29 cellular contexts compared by ENCODE assay signal in the genomic region with DNA sequence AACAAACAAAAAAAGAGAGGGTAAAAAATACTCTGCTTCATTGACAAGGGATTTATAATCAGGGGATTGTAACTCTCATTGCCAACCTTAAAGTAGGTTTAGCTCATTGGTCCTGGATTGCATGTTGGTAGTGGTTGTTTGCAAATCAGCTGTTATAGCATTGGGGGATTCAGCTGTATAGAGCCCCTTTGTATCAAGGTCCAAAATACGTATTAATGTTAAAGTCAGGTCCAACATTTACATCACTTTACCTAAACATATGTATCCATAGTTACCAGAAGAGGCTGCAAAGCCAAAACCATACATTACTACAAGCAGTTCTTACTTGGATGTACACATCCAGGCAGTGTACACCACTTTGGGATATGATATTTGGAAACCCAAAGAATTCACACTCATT.
"Had no signal": no experiment of that assay in that cellular context is flagged by ENCODE, and none has a peak within 500 bp of the region (broad histone marks: within the 10 kb centered on the region; RNA-seq: fewer than 3 reads in every experiment).

No MANE protein-coding gene starts in this region.

- DNase-seq: stimulated activated CD4-positive, alpha-beta T cell treated with anti-CD3 and anti-CD28 coated beads, Interleukin-2, amount 100 ng/mL, for 48 hours; stimulated activated CD4-positive, alpha-beta T cell treated with anti-CD3 and anti-CD28 coated beads, Interleukin-4, amount 100 ng/mL, for 1 hour; stimulated activated CD4-positive, alpha-beta T cell treated with anti-CD3 and anti-CD28 coated beads, Interleukin-4, amount 100 ng/mL, for 24 hours; stimulated activated CD4-positive, alpha-beta T cell treated with anti-CD3 and anti-CD28 coated beads, Interleukin-4, amount 100 ng/mL, for 4 hours; stimulated activated CD8-positive, alpha-beta memory T cell treated with anti-CD3 and anti-CD28 coated beads, Interleukin-4, amount 100 ng/mL, for 48 hours; stimulated activated naive B cell treated with anti-CD40 and anti-IgM and Interleukin-4, amounts not matched to agents 10 μg/mL and 1 μg/mL and 100 μg/mL, for 72 hours; stimulated activated naive CD4-positive, alpha-beta T cell; stimulated activated naive CD4-positive, alpha-beta T cell treated with Interleukin-2 at 50 U/mL for 16 hours; stimulated activated naive CD8-positive, alpha-beta T cell treated with anti-CD3 and anti-CD28 coated beads, Interleukin-15, amount 100 ng/mL, for 72 hours; stimulated activated naive CD8-positive, alpha-beta T cell treated with anti-CD3 and anti-CD28 coated beads, Interleukin-15, Interleukin-2, amounts not matched to agents 100 U/mL and 50 U/mL, for 24 hours; substantia nigra; testis; thyroid gland; tibial artery; transverse colon; trophoblast cell; upper lobe of left lung; upper lobe of right lung; uterus had no signal

- H3K27me3 Mint-ChIP-seq: stimulated activated memory B cell treated with anti-CD40 and anti-IgM and Interleukin-4, amounts not matched to agents 10 μg/mL and 1 μg/mL and 100 μg/mL, for 72 hours; stimulated activated naive B cell treated with anti-CD40 and anti-IgM and Interleukin-4, amounts not matched to agents 10 μg/mL and 1 μg/mL and 100 μg/mL, for 72 hours; stimulated activated naive CD8-positive, alpha-beta T cell treated with anti-CD3 and anti-CD28 coated beads, Interleukin-15, amount 100 ng/mL, for 72 hours; stimulated activated naive CD8-positive, alpha-beta T cell treated with anti-CD3 and anti-CD28 coated beads, Interleukin-15, Interleukin-2, amounts not matched to agents 100 ng/mL and 50 ng/mL, for 24 hours; type B pancreatic cell had no signal

- H3K4me1 Mint-ChIP-seq: stimulated activated effector memory CD8-positive, alpha-beta T cell treated with anti-CD3 and anti-CD28 coated beads, Interleukin-12 subunit alpha, Interleukin-12 subunit beta, amount 100 ng/mL, for 72 hours; stimulated activated memory B cell treated with anti-CD40 and anti-IgM and Interleukin-4, amounts not matched to agents 10 μg/mL and 1 μg/mL and 100 μg/mL, for 72 hours; stimulated activated naive B cell treated with anti-CD40 and anti-IgM and Interleukin-4, amounts not matched to agents 10 μg/mL and 1 μg/mL and 100 μg/mL, for 72 hours; stimulated activated naive CD8-positive, alpha-beta T cell treated with anti-CD3 and anti-CD28 coated beads, Interleukin-15, amount 100 ng/mL, for 72 hours had no signal

- H3K4me1 ChIP-seq: stomach, suprapubic skin, testis, thyroid gland, tibial artery, tibial nerve, transverse colon, upper lobe of left lung, upper lobe of right lung, uterus, vagina had no signal

- H3K27me3 ChIP-seq: stomach, suprapubic skin, testis, thyroid gland, tibial artery, tibial nerve, transverse colon, upper lobe of left lung, upper lobe of right lung, uterus, vagina had no signal

- H3K9me3 ChIP-seq: stomach, suprapubic skin, testis, thoracic aorta, thyroid gland, tibial artery, tibial nerve, transverse colon, upper lobe of left lung, upper lobe of right lung, uterus, vagina had no signal

- H3K36me3 Mint-ChIP-seq: stimulated activated effector memory CD8-positive, alpha-beta T cell treated with anti-CD3 and anti-CD28 coated beads, Interleukin-12 subunit alpha, Interleukin-12 subunit beta, amount 100 ng/mL, for 72 hours; stimulated activated memory B cell treated with anti-CD40 and anti-IgM and Interleukin-4, amounts not matched to agents 10 μg/mL and 1 μg/mL and 100 μg/mL, for 72 hours; stimulated activated naive B cell treated with anti-CD40 and anti-IgM and Interleukin-4, amounts not matched to agents 10 μg/mL and 1 μg/mL and 100 μg/mL, for 72 hours; type B pancreatic cell had no signal

- FAIRE-seq: urothelium cell line had no signal

- H3K4me3 Mint-ChIP-seq: stimulated activated effector memory CD8-positive, alpha-beta T cell treated with anti-CD3 and anti-CD28 coated beads, Interleukin-12 subunit alpha, Interleukin-12 subunit beta, amount 100 ng/mL, for 72 hours; stimulated activated memory B cell treated with anti-CD40 and anti-IgM and Interleukin-4, amounts not matched to agents 10 μg/mL and 1 μg/mL and 100 μg/mL, for 72 hours; stimulated activated naive B cell treated with anti-CD40 and anti-IgM and Interleukin-4, amounts not matched to agents 10 μg/mL and 1 μg/mL and 100 μg/mL, for 72 hours; stimulated activated naive CD8-positive, alpha-beta T cell treated with anti-CD3 and anti-CD28 coated beads, Interleukin-15, amount 100 ng/mL, for 72 hours; stimulated activated naive CD8-positive, alpha-beta T cell treated with anti-CD3 and anti-CD28 coated beads, Interleukin-15, Interleukin-2, amounts not matched to agents 100 ng/mL and 50 ng/mL, for 24 hours; type B pancreatic cell had no signal

- H3K36me3 ChIP-seq: stomach, suprapubic skin, thoracic aorta, thyroid gland, tibial artery, tibial nerve, transverse colon, upper lobe of left lung, upper lobe of right lung, uterus, vagina had no signal

- H3K4me3 ChIP-seq: stomach, suprapubic skin, testis, thoracic aorta, thyroid gland, tibial artery, tibial nerve, transverse colon, upper lobe of left lung, upper lobe of right lung, uterus, vagina had no signal

- H3K27ac ChIP-seq: stomach, suprapubic skin, testis, thoracic aorta, thyroid gland, tibial artery, tibial nerve, transverse colon, upper lobe of left lung, upper lobe of right lung, uterus, vagina had no signal

- ATAC-seq: stimulated activated effector memory CD8-positive, alpha-beta T cell treated with anti-CD3 and anti-CD28 coated beads, Interleukin-12 subunit alpha, Interleukin-12 subunit beta, amount 100 ng/mL, for 72 hours; stimulated activated memory B cell treated with anti-CD40 and anti-IgM and Interleukin-4, amounts not matched to agents 10 μg/mL and 1 μg/mL and 100 μg/mL, for 72 hours; stimulated activated naive B cell treated with anti-CD40 and anti-IgM and Interleukin-4, amounts not matched to agents 10 μg/mL and 1 μg/mL and 100 μg/mL, for 72 hours; stimulated activated naive CD8-positive, alpha-beta T cell treated with anti-CD3 and anti-CD28 coated beads, Interleukin-15, amount 100 ng/mL, for 72 hours; stimulated activated naive CD8-positive, alpha-beta T cell treated with anti-CD3 and anti-CD28 coated beads, Interleukin-15, Interleukin-2, amounts not matched to agents 100 U/mL and 50 U/mL, for 24 hours; upper lobe of right lung had no signal

- H3K27ac Mint-ChIP-seq: stimulated activated effector memory CD8-positive, alpha-beta T cell treated with anti-CD3 and anti-CD28 coated beads, Interleukin-12 subunit alpha, Interleukin-12 subunit beta, amount 100 ng/mL, for 72 hours; stimulated activated memory B cell treated with anti-CD40 and anti-IgM and Interleukin-4, amounts not matched to agents 10 μg/mL and 1 μg/mL and 100 μg/mL, for 72 hours; stimulated activated naive B cell treated with anti-CD40 and anti-IgM and Interleukin-4, amounts not matched to agents 10 μg/mL and 1 μg/mL and 100 μg/mL, for 72 hours; stimulated activated naive CD8-positive, alpha-beta T cell treated with anti-CD3 and anti-CD28 coated beads, Interleukin-15, amount 100 ng/mL, for 72 hours; stimulated activated naive CD8-positive, alpha-beta T cell treated with anti-CD3 and anti-CD28 coated beads, Interleukin-15, Interleukin-2, amounts not matched to agents 100 ng/mL and 50 ng/mL, for 24 hours; type B pancreatic cell had no signal

- H3K9me3 Mint-ChIP-seq: stimulated activated effector memory CD8-positive, alpha-beta T cell treated with anti-CD3 and anti-CD28 coated beads, Interleukin-12 subunit alpha, Interleukin-12 subunit beta, amount 100 ng/mL, for 72 hours; stimulated activated memory B cell treated with anti-CD40 and anti-IgM and Interleukin-4, amounts not matched to agents 10 μg/mL and 1 μg/mL and 100 μg/mL, for 72 hours; stimulated activated naive B cell treated with anti-CD40 and anti-IgM and Interleukin-4, amounts not matched to agents 10 μg/mL and 1 μg/mL and 100 μg/mL, for 72 hours; stimulated activated naive CD8-positive, alpha-beta T cell treated with anti-CD3 and anti-CD28 coated beads, Interleukin-15, amount 100 ng/mL, for 72 hours; stimulated activated naive CD8-positive, alpha-beta T cell treated with anti-CD3 and anti-CD28 coated beads, Interleukin-15, Interleukin-2, amounts not matched to agents 100 ng/mL and 50 ng/mL, for 24 hours; type B pancreatic cell had no signal
